In genomic region chr3:109927161-109927560, GRCh38 we compare ENCODE assay signal across 12 cellular contexts.
DNase-seq lines count a peak whose midpoint lies in the region; ATAC-seq, FAIRE-seq and TF ChIP-seq lines count a peak whose summit lies in the region.
"Had no signal": no experiment of that assay in that cellular context is flagged by ENCODE, and none has a peak within 500 bp of the region (broad histone marks: within the 10 kb centered on the region; RNA-seq: fewer than 3 reads in every experiment).

No MANE protein-coding gene starts in this region.

- H3K9me3 ChIP-seq in A549 (no peaks in the 10 kb centered on the region), SJCRH30 (replicated peaks) (no peaks in the 10 kb centered on the region), thyroid gland (no peaks in the 10 kb centered on the region)

- no peaks in the 10 kb centered on the region for H3K9me3 Mint-ChIP-seq in activated T-helper 1 cell treated with anti-CD3 and anti-CD28 coated beads, Interleukin-12 subunit alpha, Interleukin-12 subunit beta, Interleukin-2, Interleukin-4 antibody, amounts not matched to agents 30 ng/mL and 10 ng/mL and 1 ng/mL, durations not matched to agents 14 hours and 24 hours and 36 hours
- H3K9me3 Mint-ChIP-seq: T-helper 2 cell treated with Interferon-gamma antibody and Interleukin-4, amounts not matched to agents 5 μg/mL and 100 μg/mL, for 36 hours had no signal

- intact Hi-C loops in thyroid gland (cut with DNase I) = no loop called here
- intact Hi-C loops in activated T-helper 1 cell treated with anti-CD3 and anti-CD28 coated beads, Interleukin-12 subunit alpha, Interleukin-12 subunit beta, Interleukin-2, Interleukin-4 antibody, amounts not matched to agents 30 ng/mL and 10 ng/mL and 1 ng/mL, durations not matched to agents 14 hours and 24 hours and 36 hours (cut with micrococcal nuclease) = no loop called here

- no peaks in the 10 kb centered on the region for H3K27me3 Mint-ChIP-seq in activated T-helper 1 cell treated with anti-CD3 and anti-CD28 coated beads, Interleukin-12 subunit alpha, Interleukin-12 subunit beta, Interleukin-2, Interleukin-4 antibody, amounts not matched to agents 30 ng/mL and 10 ng/mL and 1 ng/mL, durations not matched to agents 14 hours and 24 hours and 36 hours (ENCODE audit: insufficient read depth)

- ATAC-seq in A549 = peak; percentile 99
- ATAC-seq in GM18868 (IDR thresholded peaks at IDR 0.05; ENCODE audit: unreplicated experiment) = peak; percentile 79

- H3K36me3 Mint-ChIP-seq in activated T-helper 1 cell treated with anti-CD3 and anti-CD28 coated beads, Interleukin-12 subunit alpha, Interleukin-12 subunit beta, Interleukin-2, Interleukin-4 antibody, amounts not matched to agents 30 ng/mL and 10 ng/mL and 1 ng/mL, durations not matched to agents 14 hours and 24 hours and 36 hours (ENCODE audit: low read depth) = no peaks in the 10 kb centered on the region

- CTCF ChIA-PET in A549 (lab: Yijun Ruan, JAX) = no interaction called here

- WGBS in A549 (ENCODE audit: missing lambda C conversion rate) = 0% methylated on average over 2 of the region's 2 CpGs
- 72 to 74% methylated on average over 2 of the region's 2 CpGs for WGBS in thyroid gland, 2 donors

- no peaks in the 10 kb centered on the region for H3K27me3 ChIP-seq in SJCRH30
- H3K27me3 ChIP-seq in thyroid gland = no peaks in the 10 kb centered on the region

- FAIRE-seq in A549 (lab: Jason Lieb, UNC) = peak; percentile 98
- FAIRE-seq: colon had no signal

- no peak overlapping the region for H3K27ac Mint-ChIP-seq in activated T-helper 1 cell treated with anti-CD3 and anti-CD28 coated beads, Interleukin-12 subunit alpha, Interleukin-12 subunit beta, Interleukin-2, Interleukin-4 antibody, amounts not matched to agents 30 ng/mL and 10 ng/mL and 1 ng/mL, durations not matched to agents 14 hours and 24 hours and 36 hours
- H3K27ac Mint-ChIP-seq: T-helper 2 cell treated with Interferon-gamma antibody and Interleukin-4, amounts not matched to agents 5 μg/mL and 100 μg/mL, for 36 hours had no signal

- DNase-seq in A549 (ENCODE audit: low read depth in 1 of 2, low spot score in 1 of 2) (peak; percentile 78 to 92), SJCRH30 (peak; percentile 40 to 74), foreskin melanocyte (peak; percentile 98), thyroid gland (no peak), NCI-H748 (lab: John Stamatoyannopoulos, UW; ENCODE audit: unreplicated experiment) (no peak), ecto neural progenitor cell (ENCODE audit: low spot score) (no peak)
- no peak for DNase-seq in activated T-helper 1 cell treated with anti-CD3 and anti-CD28 coated beads, Interleukin-12 subunit alpha, Interleukin-12 subunit beta, Interleukin-2, Interleukin-4 antibody, amounts not matched to agents 30 ng/mL and 10 ng/mL and 1 ng/mL, durations not matched to agents 14 hours and 24 hours and 36 hours (ENCODE audit: low spot score)
- DNase-seq: NCI-H1436; stimulated activated CD8-positive, alpha-beta memory T cell treated with anti-CD3 and anti-CD28 coated beads, Interleukin-4, amount 100 ng/mL, for 48 hours had no signal

- peak overlapping the region; percentile 56 for H3K4me2 ChIP-seq in A549

- H3K36me3 ChIP-seq in SJCRH30 (no peaks in the 10 kb centered on the region), thyroid gland (no peaks in the 10 kb centered on the region)

- TF ChIP-seq EP300 in A549 (IDR thresholded peaks at IDR 0.05) = peak; percentile 59 to 75; a peak in 3 of 5 replicates

- H3K4me1 ChIP-seq in A549 (peaks cover 52% of the 10 kb centered on the region), SJCRH30 (peaks cover 22% of the 10 kb centered on the region), thyroid gland (no peaks in the 10 kb centered on the region)

- TF ChIP-seq CTCF in A549 (IDR thresholded peaks at IDR 0.05) (no peak), thyroid gland (IDR thresholded peaks at IDR 0.05) (no peak)

- H3K27ac ChIP-seq in A549 = peak overlapping the region; percentile 76 to 91
- peak overlapping the region; percentile 58 for H3K27ac ChIP-seq in SJCRH30
- no peak overlapping the region for H3K27ac ChIP-seq in thyroid gland

- peak; percentile 24 to 51; a peak in 3 of 5 replicates for TF ChIP-seq RAD21 in A549 (conservative IDR thresholded peaks at IDR 0.05 in 1 of 2, IDR thresholded peaks at IDR 0.05 in 1 of 2)

- no peaks in the 10 kb centered on the region for H3K4me1 Mint-ChIP-seq in activated T-helper 1 cell treated with anti-CD3 and anti-CD28 coated beads, Interleukin-12 subunit alpha, Interleukin-12 subunit beta, Interleukin-2, Interleukin-4 antibody, amounts not matched to agents 30 ng/mL and 10 ng/mL and 1 ng/mL, durations not matched to agents 14 hours and 24 hours and 36 hours (ENCODE audit: low read depth)

- POLR2A ChIA-PET in A549 (lab: Yijun Ruan, JAX) = no interaction called here

- H3K4me3 Mint-ChIP-seq in activated T-helper 1 cell treated with anti-CD3 and anti-CD28 coated beads, Interleukin-12 subunit alpha, Interleukin-12 subunit beta, Interleukin-2, Interleukin-4 antibody, amounts not matched to agents 30 ng/mL and 10 ng/mL and 1 ng/mL, durations not matched to agents 14 hours and 24 hours and 36 hours = no peak overlapping the region
- H3K4me3 Mint-ChIP-seq: T-helper 2 cell treated with Interferon-gamma antibody and Interleukin-4, amounts not matched to agents 5 μg/mL and 100 μg/mL, for 36 hours had no signal

- H3K4me3 ChIP-seq in A549 (no peak overlapping the region), SJCRH30 (no peak overlapping the region), thyroid gland (replicated peaks in 1 of 3) (no peak overlapping the region)

- TF ChIP-seq POLR2A in A549 (IDR thresholded peaks at IDR 0.05; ENCODE audit: low read length) (no peak), thyroid gland (IDR thresholded peaks at IDR 0.05) (no peak)

TF ChIP-seq in A549, 52 proteins besides CTCF, POLR2A, EP300 and RAD21 (continues in another document):
- peak; percentile 97 for TF ChIP-seq FOSL2 (IDR thresholded peaks at IDR 0.05)
- peak; percentile 98 for TF ChIP-seq FOSL2 (CRISPR knock-in tag; IDR thresholded peaks at IDR 0.05)
- no peak for TF ChIP-seq SREBF2 (IDR thresholded peaks at IDR 0.05)
- no peak for TF ChIP-seq ZFP36 (IDR thresholded peaks at IDR 0.05; ENCODE audit: borderline replicate concordance, partially characterized antibody)
- TF ChIP-seq REST (IDR thresholded peaks at IDR 0.05) = no peak
- TF ChIP-seq SMC3 (IDR thresholded peaks at IDR 0.05) = peak; percentile 37; the same call in 2 of the 3 replicates
- TF ChIP-seq NFE2L2 (conservative IDR thresholded peaks at IDR 0.05; ENCODE audit: low read length) = no peak
- TF ChIP-seq RNF2 (IDR thresholded peaks at IDR 0.05; ENCODE audit: borderline replicate concordance, low read depth) = no peak
- TF ChIP-seq ESRRA (IDR thresholded peaks at IDR 0.05; ENCODE audit: borderline replicate concordance, low read length) = no peak
- TF ChIP-seq, protein P1, sequence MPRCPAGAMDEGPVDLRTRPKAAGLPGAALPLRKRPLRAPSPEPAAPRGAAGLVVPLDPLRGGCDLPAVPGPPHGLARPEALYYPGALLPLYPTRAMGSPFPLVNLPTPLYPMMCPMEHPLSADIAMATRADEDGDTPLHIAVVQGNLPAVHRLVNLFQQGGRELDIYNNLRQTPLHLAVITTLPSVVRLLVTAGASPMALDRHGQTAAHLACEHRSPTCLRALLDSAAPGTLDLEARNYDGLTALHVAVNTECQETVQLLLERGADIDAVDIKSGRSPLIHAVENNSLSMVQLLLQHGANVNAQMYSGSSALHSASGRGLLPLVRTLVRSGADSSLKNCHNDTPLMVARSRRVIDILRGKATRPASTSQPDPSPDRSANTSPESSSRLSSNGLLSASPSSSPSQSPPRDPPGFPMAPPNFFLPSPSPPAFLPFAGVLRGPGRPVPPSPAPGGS (IDR thresholded peaks at IDR 0.05) = peak; percentile 38; the same call in 1 of the 3 replicates
- no peak for TF ChIP-seq TFCP2L1 (CRISPR knock-in tag; IDR thresholded peaks at IDR 0.05)
- no peak for TF ChIP-seq CHD2 (IDR thresholded peaks at IDR 0.05; ENCODE audit: low read length, partially characterized antibody)
- no peak for TF ChIP-seq NPAS2 (CRISPR knock-in tag; IDR thresholded peaks at IDR 0.05; ENCODE audit: borderline replicate concordance)
- peak; percentile 83; the same call in 1 of the 2 replicates for TF ChIP-seq GATA3 (IDR thresholded peaks at IDR 0.05; ENCODE audit: borderline replicate concordance)
- TF ChIP-seq JUNB (IDR thresholded peaks at IDR 0.05) = peak; percentile 96
- TF ChIP-seq POLR2AphosphoS2 (conservative IDR thresholded peaks at IDR 0.05; ENCODE audit: low read length) = no peak
- TF ChIP-seq CEBPB (IDR thresholded peaks at IDR 0.05) = peak in 1 of 2 experiments; percentile 80; a peak in 3 of 4 replicates
- no peak for TF ChIP-seq ZC3H11A (IDR thresholded peaks at IDR 0.05)
- TF ChIP-seq, protein P2, sequence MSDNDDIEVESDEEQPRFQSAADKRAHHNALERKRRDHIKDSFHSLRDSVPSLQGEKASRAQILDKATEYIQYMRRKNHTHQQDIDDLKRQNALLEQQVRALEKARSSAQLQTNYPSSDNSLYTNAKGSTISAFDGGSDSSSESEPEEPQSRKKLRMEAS (IDR thresholded peaks at IDR 0.05) = peak; percentile 65
- peak; percentile 77 to 84; a peak in 4 of 5 replicates for TF ChIP-seq JUN (IDR thresholded peaks at IDR 0.05)

Comparison
In these comparisons a context has a peak if more than half of its experiments do, and no peak if none do; other contexts are left out.
1. DNase-seq: peak in A549 (2 of 2), SJCRH30 (2 of 2) and foreskin melanocyte (single experiment); none in thyroid gland (0 of 2), NCI-H748 (single experiment), ecto neural progenitor cell (single experiment) and activated T-helper 1 cell treated with anti-CD3 and anti-CD28 coated beads, Interleukin-12 subunit alpha, Interleukin-12 subunit beta, Interleukin-2, Interleukin-4 antibody, amounts not matched to agents 30 ng/mL and 10 ng/mL and 1 ng/mL, durations not matched to agents 14 hours and 24 hours and 36 hours (single experiment).
2. H3K27ac ChIP-seq: peak in A549 (2 of 2) and SJCRH30 (single experiment); none in thyroid gland (0 of 3).